Comparison of ENCODE assay signal across 11 cellular contexts in the genomic region with DNA sequence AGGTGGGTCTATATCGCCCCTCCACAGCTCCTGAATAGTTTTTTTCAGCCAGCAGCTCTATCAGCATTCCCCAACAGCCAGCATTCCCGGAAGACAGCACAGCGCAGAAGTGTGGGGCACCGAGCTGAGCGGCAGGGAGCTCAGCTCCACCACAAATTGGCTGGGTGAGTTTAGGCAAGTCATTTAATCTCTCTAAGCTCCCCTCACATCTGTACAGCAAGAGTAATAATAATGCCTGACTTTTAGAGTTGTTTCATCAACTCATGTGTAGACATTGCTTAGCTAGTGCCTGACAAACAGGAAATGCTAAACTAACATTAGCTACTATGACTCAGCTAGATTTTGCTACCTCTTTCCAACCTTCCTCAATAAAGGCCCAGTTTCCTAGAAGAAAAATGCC.
DNase-seq lines count a peak whose midpoint lies in the region; ATAC-seq and TF ChIP-seq lines count a peak whose summit lies in the region.
"Had no signal": no experiment of that assay in that cellular context is flagged by ENCODE, and none has a peak within 500 bp of the region (broad histone marks: within the 10 kb centered on the region; RNA-seq: fewer than 3 reads in every experiment).

No MANE protein-coding gene starts in this region.

- H3K9ac ChIP-seq in parathyroid adenoma, result no peak overlapping the region

- ATAC-seq in HG02763 (IDR thresholded peaks at IDR 0.05; ENCODE audit: unreplicated experiment), result no peak

- no peak overlapping the region for H3K27ac ChIP-seq in RWPE1
- H3K27ac ChIP-seq in parathyroid adenoma, result no peak overlapping the region
- H3K27ac ChIP-seq in uterus, result no peak overlapping the region
- H3K27ac ChIP-seq: HL-60, tibial nerve had no signal

- CTCF ChIA-PET in RWPE1 (lab: Yijun Ruan, JAX), result interaction anchor here (1.0 kb wide), 1 partner anchor 29 kb away, joined by 3 read pairs; no protein-coding TSS in a partner anchor

- H3K27me3 ChIP-seq in parathyroid adenoma (ENCODE audit: control insufficient read depth, insufficient read depth, low read length) (no peaks in the 10 kb centered on the region), uterus (no peaks in the 10 kb centered on the region)
- H3K27me3 ChIP-seq: tibial nerve had no signal

- DNase-seq in GM04504 (ENCODE audit: low read depth), result peak; percentile 28
- peak; percentile 9 for DNase-seq in RWPE1 (ENCODE audit: low spot score)
- peak; percentile 76 for DNase-seq in fibroblast of mammary gland (ENCODE audit: low read depth)
- no peak for DNase-seq in DMS153 (lab: John Stamatoyannopoulos, UW)
- DNase-seq in uterus, result no peak
- DNase-seq in NCI-H345 (lab: John Stamatoyannopoulos, UW), result no peak
- DNase-seq: activated CD4-positive, alpha-beta T cell treated with anti-CD3 and anti-CD28 coated beads, Interleukin-2, amount 50 U/mL, for 1 hour had no signal

- H2AFZ ChIP-seq in parathyroid adenoma, result peak overlapping the region; percentile 41

- H3K79me2 ChIP-seq in parathyroid adenoma, result no peaks in the 10 kb centered on the region

- no peak for TF ChIP-seq POLR2A in uterus (IDR thresholded peaks at IDR 0.05)

- intact Hi-C loops in uterus (cut with DNase I; ENCODE audit: low total_unique reads), result no loop called here

- H3K36me3 ChIP-seq in parathyroid adenoma (ENCODE audit: control insufficient read depth, insufficient read depth, low read length) (no peaks in the 10 kb centered on the region), uterus (no peaks in the 10 kb centered on the region)
- H3K36me3 ChIP-seq: tibial nerve had no signal

- H3K9me3 ChIP-seq in parathyroid adenoma (ENCODE audit: control insufficient read depth, low read length) (no peaks in the 10 kb centered on the region), uterus (no peaks in the 10 kb centered on the region)
- H3K9me3 ChIP-seq: tibial nerve had no signal

- H3K4me1 ChIP-seq in parathyroid adenoma (no peaks in the 10 kb centered on the region), uterus (no peaks in the 10 kb centered on the region)

- POLR2A ChIA-PET in RWPE1 (lab: Yijun Ruan, JAX; ENCODE audit: low non-redundant PET), result no interaction called here

- no peak for TF ChIP-seq CTCF in RWPE1 (conservative IDR thresholded peaks at IDR 0.05; ENCODE audit: low read depth)
- TF ChIP-seq CTCF in fibroblast of mammary gland (conservative IDR thresholded peaks at IDR 0.05; ENCODE audit: control insufficient read depth, insufficient read depth, low read depth, low read length), result no peak
- no peak for TF ChIP-seq CTCF in parathyroid adenoma (IDR thresholded peaks at IDR 0.05)
- no peak for TF ChIP-seq CTCF in uterus (IDR thresholded peaks at IDR 0.05)

- H3K4me2 ChIP-seq in parathyroid adenoma (ENCODE audit: low read length), result no peak overlapping the region

- H3K4me3 ChIP-seq in fibroblast of mammary gland (ENCODE audit: control insufficient read depth, low read depth, low read length), result no peak overlapping the region
- no peak overlapping the region for H3K4me3 ChIP-seq in parathyroid adenoma (ENCODE audit: low read depth, low read length)
- H3K4me3 ChIP-seq in uterus, result no peak overlapping the region
- H3K4me3 ChIP-seq: tibial nerve had no signal

Comparison
In these comparisons a context has a peak if more than half of its experiments do, and no peak if none do; other contexts are left out.
1. DNase-seq: peak in GM04504 (single experiment), RWPE1 (single experiment) and fibroblast of mammary gland (single experiment); none in DMS153 (single experiment), uterus (0 of 2) and NCI-H345 (single experiment).